Comparison of ENCODE assay signal across 8 cellular contexts in genomic region chr15:85296615-85297402, GRCh38.
DNase-seq lines count a peak whose midpoint lies in the region; ATAC-seq, FAIRE-seq and TF ChIP-seq lines count a peak whose summit lies in the region.

No MANE protein-coding gene starts in this region.

- peak; percentile 47 for DNase-seq in GM18507 (ENCODE audit: extremely low spot score, insufficient read length, low read depth)
- peak; percentile 31 for DNase-seq in NCI-H2081 treated with DMSO at 0.1 percent for 48 hours (lab: John Stamatoyannopoulos, UW)
- peak; percentile 74 for DNase-seq in mammary epithelial cell
- DNase-seq in kidney epithelial cell (ENCODE audit: low read depth), result no peak
- peak; percentile 41 to 57 (median 46) for DNase-seq in stimulated activated CD4-positive, alpha-beta T cell treated with anti-CD3 and anti-CD28 coated beads, Interleukin-1b, Interleukin-23, amount 100 ng/mL, for 24 hours (ENCODE audit: low read depth in 4 of 4, low spot score in 1 of 4)

- H2AFZ ChIP-seq in ACC112 (ENCODE audit: low read length, unreplicated experiment), result peak overlapping the region; percentile 52
- H2AFZ ChIP-seq in mammary epithelial cell (ENCODE audit: low read depth, low read length), result peak overlapping the region; percentile 95

- peaks cover 4% of the 10 kb centered on the region for H3K4me1 ChIP-seq in ACC112 (ENCODE audit: control insufficient read depth, insufficient read depth, low read length, unreplicated experiment)
- H3K4me1 ChIP-seq in mammary epithelial cell (ENCODE audit: insufficient read depth, low read length), result peaks cover 7% of the 10 kb centered on the region

- TF ChIP-seq CTCF in VCaP (conservative IDR thresholded peaks at IDR 0.05) (peak; percentile 93), mammary epithelial cell (conservative IDR thresholded peaks at IDR 0.05 in 1 of 2, IDR thresholded peaks at IDR 0.05 in 1 of 2; ENCODE audit: extremely low read depth in 1 of 2, insufficient read depth in 1 of 2, low read depth in 1 of 2, low read length in 2 of 2) (peak; percentile 80 to 81), kidney epithelial cell (IDR thresholded peaks at IDR 0.05; ENCODE audit: insufficient read depth, low read length, poor library complexity, severe bottlenecking) (peak; percentile 74)

- peak; percentile 94 for FAIRE-seq in GM18507 (lab: Jason Lieb, UNC)

- H3K4me3 ChIP-seq in ACC112 (ENCODE audit: low read depth, low read length) (peak overlapping the region; percentile 66), mammary epithelial cell (replicated peaks in 1 of 3; ENCODE audit: insufficient read depth in 1 of 3, low read depth in 2 of 3, low read length in 3 of 3) (peak overlapping the region in 1 of 3 experiments; percentile 11), kidney epithelial cell (ENCODE audit: low read depth, low read length) (no peak overlapping the region)

- no peak overlapping the region for H3K9ac ChIP-seq in mammary epithelial cell (ENCODE audit: insufficient read depth, low read length)

- ATAC-seq in HG02973 (IDR thresholded peaks at IDR 0.05; ENCODE audit: unreplicated experiment), result peak; percentile 90

- 12% methylated on average over 13 of the region's 14 CpGs for WGBS in mammary epithelial cell (ENCODE audit: low coverage, missing lambda C conversion rate)

- H3K27ac ChIP-seq in ACC112 (ENCODE audit: low read depth, low read length) (peak overlapping the region; percentile 52; the same call in 1 of the 2 replicates), VCaP (peak overlapping the region; percentile 8; the same call in 1 of the 2 replicates), mammary epithelial cell (ENCODE audit: insufficient read depth, low read depth, low read length) (no peak overlapping the region)

- dilution Hi-C loops in mammary epithelial cell (cut with HindIII; ENCODE audit: low sequenced_read_pairs), result no loop called here

- BruUV-seq in mammary epithelial cell (replicated peaks; lab: Mats Ljungman, UMichigan), result no TSS peak

- CTCF ChIA-PET in mammary epithelial cell (lab: Charles Lee; ENCODE audit: low non-redundant PET), result interaction anchor here (0.5 to 1.3 kb wide), 5 partner anchors 30 to 1040 kb away, joined by 3 to 21 read pairs (median 11); no protein-coding TSS in a partner anchor

- H3K36me3 ChIP-seq in ACC112 (ENCODE audit: insufficient read depth, low read length), result no peaks in the 10 kb centered on the region
- no peaks in the 10 kb centered on the region for H3K36me3 ChIP-seq in mammary epithelial cell (ENCODE audit: insufficient read depth, low read length)
- no peaks in the 10 kb centered on the region for H3K36me3 ChIP-seq in kidney epithelial cell (ENCODE audit: control insufficient read depth, insufficient read depth, low read length)

- in situ Hi-C loops in mammary epithelial cell (cut with MboI; ENCODE audit: low sequenced_read_pairs in 2 of 2), result loop anchor here in 1 of 2 donors (25.0 kb wide), 1 partner anchor 540 kb away; no protein-coding TSS in a partner anchor

- H3K79me2 ChIP-seq in ACC112 (ENCODE audit: control insufficient read depth, insufficient read depth, low read length, unreplicated experiment) (no peaks in the 10 kb centered on the region), mammary epithelial cell (ENCODE audit: insufficient read depth, low read length) (no peaks in the 10 kb centered on the region)

- intact Hi-C loops in mammary epithelial cell (cut with micrococcal nuclease), result loop anchor here (1.0 to 5.0 kb wide), 5 partner anchors 34 to 543 kb away; no protein-coding TSS in a partner anchor

- no peaks in the 10 kb centered on the region for H3K9me3 ChIP-seq in mammary epithelial cell (replicated peaks; ENCODE audit: insufficient read depth, low read length)

- no peaks in the 10 kb centered on the region for H4K20me1 ChIP-seq in mammary epithelial cell (ENCODE audit: insufficient read depth, low read length)

- H3K27me3 ChIP-seq in ACC112 (ENCODE audit: insufficient read depth, low read length), result no peaks in the 10 kb centered on the region
- H3K27me3 ChIP-seq in mammary epithelial cell (ENCODE audit: insufficient read depth, low read length), result no peaks in the 10 kb centered on the region
- no peaks in the 10 kb centered on the region for H3K27me3 ChIP-seq in kidney epithelial cell (ENCODE audit: control insufficient read depth, insufficient read depth, low read length)

- peak overlapping the region; percentile 65 for H3K4me2 ChIP-seq in mammary epithelial cell (ENCODE audit: insufficient read depth, low read depth, low read length)
